ENCODE assay signal across 8 cellular contexts in genomic region chr16:56191807-56192643, GRCh38. TPM values are rescaled to one million over a fixed set of nuclear protein-coding genes. Genes with fewer than 3 reads are reported as not detected.
DNase-seq lines count a peak whose midpoint lies in the region; ATAC-seq and TF ChIP-seq lines count a peak whose summit lies in the region.

No MANE protein-coding gene starts in this region.

- TF ChIP-seq CTCF in AG04449 (IDR thresholded peaks at IDR 0.05; ENCODE audit: insufficient read depth, low read length, missing control alignments), result no peak

- H3K27ac ChIP-seq in cingulate gyrus (ENCODE audit: low read depth, low read length), result peak overlapping the region; percentile 97

- peak overlapping the region; percentile 55 to 91 (median 84) for H3K4me3 Mint-ChIP-seq in IgD-negative memory B cell
- peak overlapping the region; percentile 71 for H3K4me3 Mint-ChIP-seq in natural killer cell treated with Interleukin-12 subunit alpha and Interleukin-12 subunit beta and Interleukin-15 and Interleukin-18, amount 100 ng/mL, for 72 hours

- no peak for DNase-seq in AG04449 (ENCODE audit: low read depth, low spot score)
- no peak for DNase-seq in natural killer cell treated with Interleukin-12 subunit alpha and Interleukin-12 subunit beta and Interleukin-15 and Interleukin-18, amount 100 ng/mL, for 72 hours (ENCODE audit: low spot score)
- no peak for DNase-seq in ureter (ENCODE audit: low spot score)

- peak overlapping the region in 1 of 3 donors; percentile 53 for H3K27ac Mint-ChIP-seq in IgD-negative memory B cell
- H3K27ac Mint-ChIP-seq in natural killer cell treated with Interleukin-12 subunit alpha and Interleukin-12 subunit beta and Interleukin-15 and Interleukin-18, amount 100 ng/mL, for 72 hours, result no peak overlapping the region

- no peaks in the 10 kb centered on the region for H3K9me3 Mint-ChIP-seq in IgD-negative memory B cell
- H3K9me3 Mint-ChIP-seq in natural killer cell treated with Interleukin-12 subunit alpha and Interleukin-12 subunit beta and Interleukin-15 and Interleukin-18, amount 100 ng/mL, for 72 hours, result no peaks in the 10 kb centered on the region

- H3K27me3 Mint-ChIP-seq in IgD-negative memory B cell, result peaks cover 38% of the 10 kb centered on the region
- H3K27me3 Mint-ChIP-seq in natural killer cell treated with Interleukin-12 subunit alpha and Interleukin-12 subunit beta and Interleukin-15 and Interleukin-18, amount 100 ng/mL, for 72 hours, result peaks cover 31 to 51% of the 10 kb centered on the region in 2 donors

- peaks cover 6 to 12% (median 10%) of the 10 kb centered on the region in 3 donors for H3K4me1 Mint-ChIP-seq in IgD-negative memory B cell
- peaks cover 12 to 15% of the 10 kb centered on the region in 2 donors for H3K4me1 Mint-ChIP-seq in natural killer cell treated with Interleukin-12 subunit alpha and Interleukin-12 subunit beta and Interleukin-15 and Interleukin-18, amount 100 ng/mL, for 72 hours (ENCODE audit: low read depth in 2 of 2)

- POLR2A ChIA-PET in AG04449 (lab: Yijun Ruan, JAX), result no interaction called here

- no peaks in the 10 kb centered on the region for H3K36me3 Mint-ChIP-seq in IgD-negative memory B cell
- H3K36me3 Mint-ChIP-seq in natural killer cell treated with Interleukin-12 subunit alpha and Interleukin-12 subunit beta and Interleukin-15 and Interleukin-18, amount 100 ng/mL, for 72 hours, result no peaks in the 10 kb centered on the region

- peak overlapping the region; percentile 57 for H3K4me3 ChIP-seq in AG04449 (ENCODE audit: low read depth, low read length)

- CTCF ChIA-PET in AG04449 (lab: Yijun Ruan, JAX), result no interaction called here

- no peak for ATAC-seq in natural killer cell treated with Interleukin-12 subunit alpha and Interleukin-12 subunit beta and Interleukin-15 and Interleukin-18, amount 100 ng/mL, for 72 hours
- no peak for ATAC-seq in GM21381 (IDR thresholded peaks at IDR 0.05; ENCODE audit: unreplicated experiment)
- no peak for ATAC-seq in GM19324 (IDR thresholded peaks at IDR 0.05; ENCODE audit: low FRiP score, unreplicated experiment)
- ATAC-seq in HG03280 (IDR thresholded peaks at IDR 0.05; ENCODE audit: unreplicated experiment), result no peak

RNA-seq across cellular contexts. Expression of gene GNAO1, which starts 0.7 kb away (rescaled TPM):
- polyA plus RNA-seq in IgD-negative memory B cell, result 0.58 TPM
- 1 to 10 TPM in 1 of 2 donors, not detected in 1; 1.6 TPM for total RNA-seq in natural killer cell treated with Interleukin-12 subunit alpha and Interleukin-12 subunit beta and Interleukin-15 and Interleukin-18, amount 100 ng/mL, for 72 hours
- total RNA-seq in ureter, result 23.8 TPM
